Comparison of ENCODE assay signal across 2 cellular contexts in genomic region chr6:138891255-138891986, GRCh38.
TF ChIP-seq lines count a peak whose summit lies in the region.

No MANE protein-coding gene starts in this region.

TF ChIP-seq in GM12891, 5 proteins besides CTCF, POLR2A, EP300 and RAD21:
- TF ChIP-seq SPI1 (IDR thresholded peaks at IDR 0.05; ENCODE audit: low read depth, low read length), result no peak
- TF ChIP-seq POLR2AphosphoS5 (IDR thresholded peaks at IDR 0.05; ENCODE audit: low read depth, low read length), result no peak
- TF ChIP-seq POU2F2 (IDR thresholded peaks at IDR 0.05; ENCODE audit: low read depth, low read length), result no peak
- TF ChIP-seq TAF1 (IDR thresholded peaks at IDR 0.05; ENCODE audit: low read depth, low read length), result no peak
- no peak for TF ChIP-seq PAX5 (IDR thresholded peaks at IDR 0.05; ENCODE audit: insufficient read depth, low read length, severe bottlenecking)

TF ChIP-seq in IMR-90, 13 proteins besides CTCF, POLR2A, EP300 and RAD21:
- no peak for TF ChIP-seq ELK1 (IDR thresholded peaks at IDR 0.05; ENCODE audit: borderline replicate concordance, low read depth, low read length)
- TF ChIP-seq CHD1 (IDR thresholded peaks at IDR 0.05; ENCODE audit: low read depth, low read length), result no peak
- TF ChIP-seq MAZ (IDR thresholded peaks at IDR 0.05; ENCODE audit: borderline replicate concordance, low read depth, low read length), result no peak
- no peak for TF ChIP-seq RFX5 (IDR thresholded peaks at IDR 0.05; ENCODE audit: low read depth, low read length)
- TF ChIP-seq RCOR1 (IDR thresholded peaks at IDR 0.05; ENCODE audit: insufficient replicate concordance, low read length), result no peak
- no peak for TF ChIP-seq SMC3 (IDR thresholded peaks at IDR 0.05; ENCODE audit: low read depth, low read length)
- TF ChIP-seq MAFK (IDR thresholded peaks at IDR 0.05; ENCODE audit: low read depth, low read length), result no peak
- no peak for TF ChIP-seq CEBPB (IDR thresholded peaks at IDR 0.05; ENCODE audit: low read depth, low read length)
- no peak for TF ChIP-seq USF2 (IDR thresholded peaks at IDR 0.05; ENCODE audit: low read depth, low read length)
